In the genomic region with DNA sequence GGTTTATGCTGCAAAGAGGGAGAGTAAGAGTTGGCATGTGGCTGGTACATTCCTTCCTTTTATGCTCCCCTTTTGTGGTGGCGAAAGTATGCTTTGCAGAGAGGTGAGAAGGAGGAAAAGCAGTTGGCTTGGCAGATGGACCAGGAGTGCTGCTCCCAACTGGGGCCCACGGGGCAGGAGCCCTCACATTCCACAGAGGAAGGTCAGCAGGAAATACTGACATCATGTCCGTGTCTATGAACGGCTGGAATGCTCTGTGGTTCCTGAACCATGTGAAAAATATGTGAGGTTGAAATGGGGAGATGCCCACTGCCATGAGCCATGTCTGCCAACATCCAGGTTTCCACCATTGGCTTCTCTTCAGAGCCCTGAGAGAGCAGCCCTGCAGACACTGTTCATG, we compare ENCODE assay signal across 11 cellular contexts. TPM values are rescaled to one million over a fixed set of nuclear protein-coding genes. Genes with fewer than 3 reads are reported as not detected.
DNase-seq lines count a peak whose midpoint lies in the region; ATAC-seq and TF ChIP-seq lines count a peak whose summit lies in the region.
"Had no signal": no experiment of that assay in that cellular context is flagged by ENCODE, and none has a peak within 500 bp of the region (broad histone marks: within the 10 kb centered on the region; RNA-seq: fewer than 3 reads in every experiment).

No MANE protein-coding gene starts in this region.

- H3K79me2 ChIP-seq in PC-3 (ENCODE audit: low read length) (no peaks in the 10 kb centered on the region), osteoblast (ENCODE audit: insufficient read depth, low read length) (no peaks in the 10 kb centered on the region)

- DNase-seq in Calu3 = no peak
- peak; percentile 92 for DNase-seq in PC-3
- peak; percentile 89 for DNase-seq in epithelial cell of proximal tubule (ENCODE audit: low read depth)
- DNase-seq in osteoblast (ENCODE audit: insufficient read length, low spot score, missing footprints) = peak; percentile 96
- DNase-seq in C1 segment of cervical spinal cord (lab: John Stamatoyannopoulos, UW) = no peak
- no peak for DNase-seq in pons (ENCODE audit: low spot score)
- DNase-seq: NCI-H146 had no signal

- POLR2A ChIA-PET in PC-3 (lab: Charles Lee; ENCODE audit: unreplicated experiment) = no interaction called here

- H3K9me3 Mint-ChIP-seq in Calu3 (ENCODE audit: low read depth, unreplicated experiment) = no peaks in the 10 kb centered on the region
- H3K9me3 Mint-ChIP-seq in stimulated activated memory B cell treated with anti-CD40 and anti-IgM and Interleukin-4, amounts not matched to agents 10 μg/mL and 1 μg/mL and 100 μg/mL, for 72 hours = no peaks in the 10 kb centered on the region
- H3K9me3 Mint-ChIP-seq: activated T-helper 1 cell treated with anti-CD3 and anti-CD28 coated beads, Interleukin-12 subunit alpha, Interleukin-12 subunit beta, Interleukin-2, Interleukin-4 antibody, amounts not matched to agents 30 ng/mL and 10 ng/mL and 1 ng/mL, durations not matched to agents 14 hours and 24 hours and 36 hours had no signal

- H3K4me1 ChIP-seq in PC-3 (ENCODE audit: insufficient read depth, low read length) (peaks cover 17% of the 10 kb centered on the region), osteoblast (ENCODE audit: insufficient read depth, low read length) (peaks cover 21% of the 10 kb centered on the region)

- CTCF ChIA-PET in Calu3 (lab: Charles Lee) = no interaction called here
- CTCF ChIA-PET in PC-3 (lab: Charles Lee) = no interaction called here

- BruUV-seq in Calu3 (replicated peaks; lab: Mats Ljungman, UMichigan) (no TSS peak), PC-3 (replicated peaks; lab: Mats Ljungman, UMichigan) (no TSS peak)

- H2AFZ ChIP-seq in PC-3 (ENCODE audit: low read length) = peak overlapping the region; percentile 38; the same call in 1 of the 2 replicates
- H2AFZ ChIP-seq in osteoblast (ENCODE audit: low read length) = no peak overlapping the region

- H3K4me2 ChIP-seq in PC-3 (ENCODE audit: low read length) = peak overlapping the region; percentile 45
- H3K4me2 ChIP-seq in osteoblast (ENCODE audit: insufficient read depth, low read length) = peak overlapping the region; percentile 29

- H3K27me3 Mint-ChIP-seq in Calu3 (ENCODE audit: unreplicated experiment) = no peaks in the 10 kb centered on the region
- H3K27me3 Mint-ChIP-seq in stimulated activated memory B cell treated with anti-CD40 and anti-IgM and Interleukin-4, amounts not matched to agents 10 μg/mL and 1 μg/mL and 100 μg/mL, for 72 hours = peaks cover 61% of the 10 kb centered on the region

- H3K4me3 Mint-ChIP-seq in Calu3 (ENCODE audit: low read depth, unreplicated experiment) = no peak overlapping the region
- no peak overlapping the region for H3K4me3 Mint-ChIP-seq in stimulated activated memory B cell treated with anti-CD40 and anti-IgM and Interleukin-4, amounts not matched to agents 10 μg/mL and 1 μg/mL and 100 μg/mL, for 72 hours
- H3K4me3 Mint-ChIP-seq: activated T-helper 1 cell treated with anti-CD3 and anti-CD28 coated beads, Interleukin-12 subunit alpha, Interleukin-12 subunit beta, Interleukin-2, Interleukin-4 antibody, amounts not matched to agents 30 ng/mL and 10 ng/mL and 1 ng/mL, durations not matched to agents 14 hours and 24 hours and 36 hours; nephron had no signal

- no peak for TF ChIP-seq CTCF in Calu3 (IDR thresholded peaks at IDR 0.05; ENCODE audit: unreplicated experiment)
- no peak for TF ChIP-seq CTCF in PC-3 (conservative IDR thresholded peaks at IDR 0.05; ENCODE audit: low read depth, low read length)
- TF ChIP-seq CTCF in epithelial cell of proximal tubule (conservative IDR thresholded peaks at IDR 0.05; ENCODE audit: low read depth, low read length) = no peak
- no peak for TF ChIP-seq CTCF in osteoblast (IDR thresholded peaks at IDR 0.05; ENCODE audit: extremely low read depth, low read depth, low read length)

- intact Hi-C loops in Calu3 (cut with micrococcal nuclease; ENCODE audit: unreplicated experiment) = no loop called here
- intact Hi-C loops in PC-3 (cut with micrococcal nuclease) = loop anchor here (5.0 kb wide), 1 partner anchor 35 kb away; the partner anchor contains the start of gene GAS6

- H3K27me3 ChIP-seq in PC-3 (ENCODE audit: low read length) (no peaks in the 10 kb centered on the region), osteoblast (ENCODE audit: insufficient read depth, low read length) (no peaks in the 10 kb centered on the region)

- ATAC-seq in PC-3 = peak; percentile 96
- no peak for ATAC-seq in stimulated activated memory B cell treated with anti-CD40 and anti-IgM and Interleukin-4, amounts not matched to agents 10 μg/mL and 1 μg/mL and 100 μg/mL, for 72 hours
- no peak for ATAC-seq in GM21367 (IDR thresholded peaks at IDR 0.05; ENCODE audit: unreplicated experiment)

- H3K4me1 Mint-ChIP-seq in Calu3 (ENCODE audit: low read depth, unreplicated experiment) = no peaks in the 10 kb centered on the region
- H3K4me1 Mint-ChIP-seq in stimulated activated memory B cell treated with anti-CD40 and anti-IgM and Interleukin-4, amounts not matched to agents 10 μg/mL and 1 μg/mL and 100 μg/mL, for 72 hours = no peaks in the 10 kb centered on the region

- H3K36me3 Mint-ChIP-seq in Calu3 (ENCODE audit: insufficient read depth, unreplicated experiment) = no peaks in the 10 kb centered on the region
- peaks cover 6% of the 10 kb centered on the region for H3K36me3 Mint-ChIP-seq in stimulated activated memory B cell treated with anti-CD40 and anti-IgM and Interleukin-4, amounts not matched to agents 10 μg/mL and 1 μg/mL and 100 μg/mL, for 72 hours

- peak overlapping the region; percentile 44 for H3K27ac Mint-ChIP-seq in Calu3 (ENCODE audit: unreplicated experiment)
- no peak overlapping the region for H3K27ac Mint-ChIP-seq in stimulated activated memory B cell treated with anti-CD40 and anti-IgM and Interleukin-4, amounts not matched to agents 10 μg/mL and 1 μg/mL and 100 μg/mL, for 72 hours
- H3K27ac Mint-ChIP-seq: activated T-helper 1 cell treated with anti-CD3 and anti-CD28 coated beads, Interleukin-12 subunit alpha, Interleukin-12 subunit beta, Interleukin-2, Interleukin-4 antibody, amounts not matched to agents 30 ng/mL and 10 ng/mL and 1 ng/mL, durations not matched to agents 14 hours and 24 hours and 36 hours; nephron had no signal

- no peaks in the 10 kb centered on the region for H3F3A ChIP-seq in PC-3 (ENCODE audit: low read length, unreplicated experiment)

- H3K36me3 ChIP-seq in PC-3 (ENCODE audit: low read depth, low read length) (no peaks in the 10 kb centered on the region), osteoblast (ENCODE audit: insufficient read depth, low read length) (no peaks in the 10 kb centered on the region)

- no peaks in the 10 kb centered on the region for H3K9me3 ChIP-seq in PC-3 (ENCODE audit: low read length)
- no peaks in the 10 kb centered on the region for H3K9me3 ChIP-seq in osteoblast (ENCODE audit: low read depth, low read length)

- H3K27ac ChIP-seq in PC-3 (ENCODE audit: low read length) (peak overlapping the region; percentile 71), osteoblast (ENCODE audit: low read depth, low read length) (peak overlapping the region; percentile 98)

- H4K20me1 ChIP-seq in PC-3 (ENCODE audit: low read length) (no peaks in the 10 kb centered on the region), osteoblast (ENCODE audit: insufficient read depth, low read length) (no peaks in the 10 kb centered on the region)

- no peaks in the 10 kb centered on the region for H3K9me2 ChIP-seq in PC-3 (replicated peaks; ENCODE audit: low read length)

- H3K9ac ChIP-seq in PC-3 (ENCODE audit: low read length) = no peak overlapping the region

- H3K4me3 ChIP-seq in PC-3 (ENCODE audit: low read length) (no peak overlapping the region), epithelial cell of proximal tubule (ENCODE audit: low read depth, low read length) (no peak overlapping the region), osteoblast (ENCODE audit: insufficient read depth, low read length) (no peak overlapping the region)

RNA-seq across cellular contexts. Expression of gene GAS6, which starts 33.3 kb away (rescaled TPM):
- 0.42 and 0.83 TPM in 2 replicates for total RNA-seq in Calu3 (2022)
- total RNA-seq in PC-3 (2014; rRNA removed) = 20.9 and 33.7 TPM in 2 replicates
- total RNA-seq in epithelial cell of proximal tubule = 127 and 142 TPM in 2 replicates
- total RNA-seq in osteoblast = 417 and 480 TPM in 2 replicates

Comparison
In these comparisons a context has a peak if more than half of its experiments do, and no peak if none do; other contexts are left out.
1. DNase-seq: peak in PC-3 (single experiment), epithelial cell of proximal tubule (single experiment) and osteoblast (single experiment); none in Calu3 (single experiment), C1 segment of cervical spinal cord (0 of 14) and pons (single experiment).
2. RNA of gene GAS6, which starts 33.3 kb away (total RNA-seq): 417 to 480 TPM in osteoblast, 127 to 142 TPM in epithelial cell of proximal tubule and 20.9 to 33.7 TPM in PC-3; 0.42 to 0.83 TPM in Calu3; every median in the first group is over 10 times any median in the second.